ENCODE assay signal across 19 cellular contexts in genomic region chr3:72461787-72462186, GRCh38.
"Had no signal": no experiment of that assay in that cellular context is flagged by ENCODE, and none has a peak within 500 bp of the region (broad histone marks: within the 10 kb centered on the region; RNA-seq: fewer than 3 reads in every experiment).

No MANE protein-coding gene starts in this region.

- H3K9me3 ChIP-seq: ascending aorta, mucosa of descending colon, pancreas, tibial artery, vagina had no signal

- DNase-seq: activated CD4-positive, alpha-beta T cell treated with anti-CD3 and anti-CD28 coated beads, Interleukin-2, amount 50 U/mL, for 1 hour; activated CD4-positive, CD25-positive, alpha-beta regulatory T cell treated with anti-CD3 and anti-CD28 coated beads, Interleukin-2, amount 50 U/mL, for 72 hours; activated CD8-positive, alpha-beta memory T cell treated with anti-CD3 and anti-CD28 coated beads for 24 hours; activated CD8-positive, alpha-beta memory T cell treated with anti-CD3 and anti-CD28 coated beads, Interleukin-2, amount 50 U/mL, for 48 hours; activated effector memory CD4-positive, alpha-beta T cell treated with Interleukin-2 at 50 U/mL for 16 hours; activated naive CD4-positive, alpha-beta T cell treated with anti-CD3 and anti-CD28 coated beads, Interleukin-2, amount 10 ng/mL, durations not matched to agents 7 days and 5 days; activated T-cell treated with anti-CD3 and anti-CD28 coated beads, Interleukin-2, amount 50 U/mL, for 48 hours; cortex of kidney; effector CD4-positive, alpha-beta T cell; naive thymus-derived CD8-positive, alpha-beta T cell; pancreas; stimulated activated CD4-positive, alpha-beta T cell treated with anti-CD3 and anti-CD28 coated beads, Interleukin-2, amount 100 ng/mL, for 24 hours; stimulated activated naive CD4-positive, alpha-beta T cell treated with Interleukin-2 at 50 U/mL for 16 hours; substantia nigra; tibial artery had no signal

- H3K4me3 ChIP-seq: ascending aorta, mucosa of descending colon, pancreas, tibial artery, vagina had no signal

- H3K4me1 ChIP-seq: ascending aorta, pancreas had no signal

- H3K27ac ChIP-seq: ascending aorta, pancreas, tibial artery, vagina had no signal

- FAIRE-seq: frontal cortex, pancreas had no signal

- H3K36me3 ChIP-seq: ascending aorta, pancreas, tibial artery, vagina had no signal

- ATAC-seq: naive thymus-derived CD8-positive, alpha-beta T cell; pancreas had no signal

- H3K27me3 ChIP-seq: ascending aorta, pancreas, vagina had no signal
